ENCODE assay signal across 1 cellular context in the genomic region with DNA sequence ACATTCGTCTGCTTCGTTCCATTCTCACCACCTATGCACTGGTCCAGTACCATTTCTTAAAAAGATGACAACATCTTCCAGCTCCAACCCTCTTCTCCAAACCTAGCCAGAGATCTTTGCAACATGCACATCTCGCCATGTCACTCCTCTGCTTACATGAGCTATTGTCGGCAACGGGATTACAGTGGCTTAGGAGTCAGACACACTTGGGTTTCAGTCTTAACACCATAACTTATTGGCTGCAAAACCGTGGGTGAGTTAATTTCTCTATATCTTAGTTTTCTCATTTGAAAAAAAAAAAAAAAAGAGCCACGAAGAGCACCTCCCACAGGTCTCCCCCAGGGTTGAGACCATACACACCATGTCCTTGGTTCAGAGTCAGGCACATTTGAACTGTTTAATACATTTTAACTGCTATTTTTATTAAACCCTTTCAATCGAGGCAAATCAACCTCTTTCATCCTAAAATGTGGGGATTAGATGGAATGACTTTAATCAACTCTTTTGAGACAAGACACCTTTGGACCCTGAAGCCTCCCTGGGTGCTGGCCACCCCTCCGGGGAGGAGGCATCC.
TF ChIP-seq lines count a peak whose summit lies in the region.

No MANE protein-coding gene starts in this region.

TF ChIP-seq in K562, 482 proteins besides CTCF, POLR2A, EP300 and RAD21 (continued from another document):
- no peak for TF ChIP-seq MEF2A (IDR thresholded peaks at IDR 0.05; ENCODE audit: control insufficient read depth, low read depth, low read length)
TF ChIP-seq in K562: peak in this region for 1.
